ENCODE assay signal across 8 cellular contexts in the genomic region with DNA sequence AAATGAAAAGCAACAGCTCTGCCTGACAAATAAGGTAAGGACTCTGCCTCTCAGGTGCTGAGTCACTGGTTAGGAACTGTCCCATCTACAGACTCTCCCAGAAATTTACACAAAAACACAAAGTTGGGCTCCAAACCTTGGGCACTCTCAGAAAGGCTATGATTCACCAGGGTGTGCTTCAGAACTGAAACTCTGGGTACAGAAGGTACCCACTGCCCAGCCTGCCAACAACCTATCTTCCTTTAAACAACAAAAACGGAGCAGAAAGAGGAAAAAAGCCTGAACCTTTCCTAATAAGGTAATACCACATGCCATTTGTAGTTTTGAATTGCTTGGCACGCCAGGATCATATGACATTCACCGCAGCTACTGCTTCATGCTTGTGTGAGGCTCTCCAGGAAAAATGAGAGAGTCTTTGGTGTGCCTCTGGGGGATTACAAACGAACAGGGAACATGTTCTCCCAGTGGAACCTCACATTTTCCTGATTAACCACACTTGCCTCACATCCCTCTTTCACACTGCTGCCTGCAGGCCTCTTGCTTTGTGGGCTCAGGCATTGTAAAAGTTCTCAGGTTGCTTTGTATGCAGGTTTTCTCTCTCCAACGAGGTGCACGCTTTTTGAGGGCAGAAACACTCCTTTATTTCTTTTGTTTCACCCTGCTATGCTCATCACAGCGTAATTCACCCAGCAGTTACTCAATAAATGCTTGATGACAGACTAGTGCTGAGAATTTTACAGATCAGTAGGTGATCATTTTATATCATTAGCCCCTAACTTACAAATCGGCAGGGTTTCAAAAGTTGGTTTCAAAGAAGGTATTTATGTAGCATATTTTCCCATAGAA.
DNase-seq lines count a peak whose midpoint lies in the region; ATAC-seq, FAIRE-seq and TF ChIP-seq lines count a peak whose summit lies in the region.
"Had no signal": no experiment of that assay in that cellular context is flagged by ENCODE, and none has a peak within 500 bp of the region (broad histone marks: within the 10 kb centered on the region; RNA-seq: fewer than 3 reads in every experiment).

No MANE protein-coding gene starts in this region.

- TSS peak; percentile 77 for BruUV-seq in endothelial cell of umbilical vein (replicated peaks; lab: Mats Ljungman, UMichigan)

- H3K36me3 ChIP-seq in endothelial cell of umbilical vein (ENCODE audit: control insufficient read depth in 2 of 2, extremely low read depth in 1 of 2, insufficient read depth in 2 of 2, low read length in 2 of 2) = peaks cover 0 to 3% of the 10 kb centered on the region in 2 experiments
- no peaks in the 10 kb centered on the region for H3K36me3 ChIP-seq in muscle layer of duodenum (ENCODE audit: control insufficient read depth in 1 of 2, insufficient read depth in 2 of 2, low read length in 2 of 2)
- H3K36me3 ChIP-seq in CD8-positive, alpha-beta T cell (ENCODE audit: insufficient read depth, low read length) = no peaks in the 10 kb centered on the region

- H3K4me1 ChIP-seq in endothelial cell of umbilical vein (ENCODE audit: control insufficient read depth, extremely low read depth, insufficient read depth, low read length) (peaks cover 67% of the 10 kb centered on the region), muscle layer of duodenum (ENCODE audit: control insufficient read depth in 1 of 2, insufficient read depth in 2 of 2, low read length in 2 of 2) (peaks cover 30 to 33% of the 10 kb centered on the region in 2 donors)
- no peaks in the 10 kb centered on the region for H3K4me1 ChIP-seq in CD8-positive, alpha-beta T cell (ENCODE audit: insufficient read depth, low read length)

- no peaks in the 10 kb centered on the region for H3K9me3 Mint-ChIP-seq in CD8-positive, alpha-beta T cell

- no peak overlapping the region for H3K4me3 ChIP-seq in endothelial cell of umbilical vein (replicated peaks in 1 of 3; ENCODE audit: insufficient read depth in 1 of 3, low read depth in 1 of 3, low read length in 3 of 3)
- H3K4me3 ChIP-seq in muscle layer of duodenum (ENCODE audit: low read depth in 1 of 2, low read length in 2 of 2) = no peak overlapping the region
- no peak overlapping the region for H3K4me3 ChIP-seq in CD8-positive, alpha-beta T cell (ENCODE audit: low read depth, low read length)

- peaks cover 44% of the 10 kb centered on the region for H3K79me2 ChIP-seq in endothelial cell of umbilical vein (ENCODE audit: control insufficient read depth, insufficient read depth, low read length)

- peak; percentile 78 for FAIRE-seq in endothelial cell of umbilical vein (lab: Jason Lieb, UNC)
- FAIRE-seq: TTC549 had no signal

- no peak overlapping the region for H2AFZ ChIP-seq in endothelial cell of umbilical vein (ENCODE audit: low read depth, low read length)

- no peak overlapping the region for H3K4me3 Mint-ChIP-seq in CD8-positive, alpha-beta T cell

- H3K36me3 Mint-ChIP-seq in CD8-positive, alpha-beta T cell = no peaks in the 10 kb centered on the region

- ATAC-seq in GM21447 (IDR thresholded peaks at IDR 0.05; ENCODE audit: unreplicated experiment) = peak; percentile 36
- ATAC-seq in HG02852 (IDR thresholded peaks at IDR 0.05; ENCODE audit: unreplicated experiment) = no peak
- no peak for ATAC-seq in CD8-positive, alpha-beta T cell

- H3K4me2 ChIP-seq in endothelial cell of umbilical vein (ENCODE audit: insufficient read depth, low read length) = peak overlapping the region; percentile 23

- DNase-seq in NCI-H2171 treated with DMSO at 0.1 percent for 48 hours (lab: John Stamatoyannopoulos, UW) (peak; percentile 91), endothelial cell of umbilical vein (ENCODE audit: low read depth, low spot score) (peak; percentile 76)
- DNase-seq in activated CD8-positive, alpha-beta memory T cell treated with anti-CD3 and anti-CD28 coated beads, Interleukin-2, amount 50 U/mL, for 4 hours = no peak
- no peak for DNase-seq in CD8-positive, alpha-beta T cell

- intact Hi-C loops in endothelial cell of umbilical vein (cut with micrococcal nuclease) = no loop called here
- intact Hi-C loops in CD8-positive, alpha-beta T cell (cut with DNase I, micrococcal nuclease) = no loop called here

- peaks cover 11% of the 10 kb centered on the region for H3K27me3 Mint-ChIP-seq in CD8-positive, alpha-beta T cell (ENCODE audit: low read depth)

- no peak for TF ChIP-seq POLR2A in endothelial cell of umbilical vein (IDR thresholded peaks at IDR 0.05; ENCODE audit: low read depth, low read length)

- H3K27ac Mint-ChIP-seq in CD8-positive, alpha-beta T cell = no peak overlapping the region

- no peaks in the 10 kb centered on the region for H4K20me1 ChIP-seq in endothelial cell of umbilical vein (replicated peaks; ENCODE audit: control insufficient read depth, extremely low read depth, insufficient read depth, low read length)

- H3K4me1 Mint-ChIP-seq in CD8-positive, alpha-beta T cell (ENCODE audit: low read depth) = no peaks in the 10 kb centered on the region

- dilution Hi-C loops in endothelial cell of umbilical vein (cut with MboI; ENCODE audit: extremely low pct_ligation_motif_present, low sequenced_read_pairs) = loop anchor here (25.0 kb wide), 1 partner anchor 213 kb away; no protein-coding TSS in a partner anchor

- TF ChIP-seq CTCF in endothelial cell of umbilical vein (IDR thresholded peaks at IDR 0.05; ENCODE audit: extremely low read depth in 1 of 2, insufficient read depth in 1 of 2, low read depth in 1 of 2, low read length in 2 of 2) = no peak
- no peak for TF ChIP-seq CTCF in CD8-positive, alpha-beta T cell (IDR thresholded peaks at IDR 0.05)

- H3K9ac ChIP-seq in endothelial cell of umbilical vein (replicated peaks; ENCODE audit: extremely low read depth, insufficient read depth, low read length) = peak overlapping the region; percentile 41

- H3K9me1 ChIP-seq in endothelial cell of umbilical vein (replicated peaks; ENCODE audit: control insufficient read depth, extremely low read depth, insufficient read depth, low read length) = no peaks in the 10 kb centered on the region

- POLR2A ChIA-PET in endothelial cell of umbilical vein (lab: Charles Lee) = interaction anchor here (1.0 kb wide), 1 partner anchor 65 kb away, joined by 4 read pairs; a partner anchor contains a TSS
- POLR2A ChIA-PET in CD8-positive, alpha-beta T cell (lab: Charles Lee) = no interaction called here

- peak overlapping the region; percentile 55 for H3K27ac ChIP-seq in endothelial cell of umbilical vein (ENCODE audit: insufficient read depth, low read depth, low read length)
- H3K27ac ChIP-seq in muscle layer of duodenum (ENCODE audit: low read length) = peak overlapping the region; percentile 77
- H3K27ac ChIP-seq in CD8-positive, alpha-beta T cell (ENCODE audit: low read depth, low read length) = no peak overlapping the region

- H3K9me3 ChIP-seq in endothelial cell of umbilical vein (replicated peaks; ENCODE audit: control insufficient read depth, insufficient read depth, low read length) (no peaks in the 10 kb centered on the region), muscle layer of duodenum (ENCODE audit: control insufficient read depth in 1 of 2, low read length in 2 of 2) (no peaks in the 10 kb centered on the region)
- no peaks in the 10 kb centered on the region for H3K9me3 ChIP-seq in CD8-positive, alpha-beta T cell (ENCODE audit: low read length)

- CTCF ChIA-PET in endothelial cell of umbilical vein (lab: Charles Lee) = interaction anchor here (1.0 to 13.8 kb wide), 7 partner anchors 10 to 222 kb away, joined by 3 to 392 read pairs (median 5); no protein-coding TSS in a partner anchor
- CTCF ChIA-PET in CD8-positive, alpha-beta T cell (lab: Charles Lee) = interaction anchor here (1.3 to 13.2 kb wide), 2 partner anchors 10 to 186 kb away, joined by 3 to 402 read pairs; no protein-coding TSS in a partner anchor

- no peaks in the 10 kb centered on the region for H3K27me3 ChIP-seq in endothelial cell of umbilical vein (ENCODE audit: control insufficient read depth in 2 of 2, insufficient read depth in 2 of 2, low read length in 2 of 2)
- no peaks in the 10 kb centered on the region for H3K27me3 ChIP-seq in muscle layer of duodenum (ENCODE audit: low read depth, low read length)
- H3K27me3 ChIP-seq in CD8-positive, alpha-beta T cell (ENCODE audit: insufficient read depth, low read length) = no peaks in the 10 kb centered on the region

TF ChIP-seq in endothelial cell of umbilical vein, 7 proteins besides CTCF, POLR2A, EP300 and RAD21:
- no peak for TF ChIP-seq GATA2 (IDR thresholded peaks at IDR 0.05; ENCODE audit: insufficient read depth, insufficient read length, low read depth, low read length)
- peak; percentile 15 for TF ChIP-seq POLR2AphosphoS5 (IDR thresholded peaks at IDR 0.05; ENCODE audit: insufficient read depth, low read depth, low read length)
- no peak for TF ChIP-seq JUN (IDR thresholded peaks at IDR 0.05; ENCODE audit: borderline replicate concordance, insufficient read depth, insufficient read length, low read depth)
- TF ChIP-seq FOS (IDR thresholded peaks at IDR 0.05; ENCODE audit: borderline replicate concordance, insufficient read depth, low read length) = no peak
- TF ChIP-seq, protein P1, sequence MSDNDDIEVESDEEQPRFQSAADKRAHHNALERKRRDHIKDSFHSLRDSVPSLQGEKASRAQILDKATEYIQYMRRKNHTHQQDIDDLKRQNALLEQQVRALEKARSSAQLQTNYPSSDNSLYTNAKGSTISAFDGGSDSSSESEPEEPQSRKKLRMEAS (IDR thresholded peaks at IDR 0.05; ENCODE audit: insufficient read depth, insufficient read length) = peak; percentile 26
- TF ChIP-seq MYC (IDR thresholded peaks at IDR 0.05; ENCODE audit: low read depth, low read length) = no peak

Comparison
In these comparisons a context has a peak if more than half of its experiments do, and no peak if none do; other contexts are left out.
1. DNase-seq: peak in NCI-H2171 treated with DMSO at 0.1 percent for 48 hours (single experiment) and endothelial cell of umbilical vein (single experiment); none in activated CD8-positive, alpha-beta memory T cell treated with anti-CD3 and anti-CD28 coated beads, Interleukin-2, amount 50 U/mL, for 4 hours (single experiment) and CD8-positive, alpha-beta T cell (0 of 7).